14 cellular contexts compared by ENCODE assay signal in the genomic region with DNA sequence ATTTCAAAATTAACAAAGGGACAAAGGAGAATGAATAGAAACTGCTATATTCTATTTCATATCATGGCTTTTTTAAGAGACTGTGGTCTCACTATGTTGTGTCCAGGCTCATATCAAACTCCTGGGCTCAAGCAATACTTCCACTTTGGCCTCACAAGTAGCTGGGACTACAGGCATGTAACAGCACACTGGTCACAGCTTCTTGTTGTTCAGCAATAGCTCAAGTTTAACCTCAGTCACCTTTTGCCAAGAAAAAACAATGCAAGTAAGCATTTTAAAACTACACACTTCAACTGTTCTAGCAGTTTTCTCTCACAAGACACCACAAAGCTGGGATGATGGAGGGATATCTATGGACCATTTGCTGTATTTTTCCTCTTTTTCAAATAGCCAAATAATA.
"Had no signal": no experiment of that assay in that cellular context is flagged by ENCODE, and none has a peak within 500 bp of the region (broad histone marks: within the 10 kb centered on the region; RNA-seq: fewer than 3 reads in every experiment).

No MANE protein-coding gene starts in this region.

- H3K27me3 Mint-ChIP-seq: activated CD4-positive, alpha-beta T cell treated with anti-CD3 and anti-CD28 coated beads, Interleukin-2, amount 10 ng/mL, durations not matched to agents 7 days and 5 days had no signal

- H3K36me3 ChIP-seq: thyroid gland, uterus had no signal

- H3K27me3 ChIP-seq: thyroid gland, uterus had no signal

- H3K4me1 ChIP-seq: thyroid gland, uterus had no signal

- H3K4me3 Mint-ChIP-seq: activated CD4-positive, alpha-beta T cell treated with anti-CD3 and anti-CD28 coated beads, Interleukin-2, amount 10 ng/mL, durations not matched to agents 7 days and 5 days; neural crest cell; WTC11 had no signal

- DNase-seq: activated CD4-positive, alpha-beta T cell treated with anti-CD3 and anti-CD28 coated beads, Interleukin-2, amount 10 ng/mL, durations not matched to agents 7 days and 5 days; activated gamma-delta T cell; foreskin melanocyte; mesendoderm; stimulated activated CD4-positive, alpha-beta T cell treated with anti-CD3 and anti-CD28 coated beads, Interleukin-1b, Interleukin-23, amount 100 ng/mL, for 48 hours; T-helper 2 cell; thyroid gland; uterus had no signal

- H3K9me3 Mint-ChIP-seq: activated CD4-positive, alpha-beta T cell treated with anti-CD3 and anti-CD28 coated beads, Interleukin-2, amount 10 ng/mL, durations not matched to agents 7 days and 5 days; neural crest cell; WTC11 had no signal

- H3K27ac Mint-ChIP-seq: WTC11 had no signal

- H3K9me3 ChIP-seq: thyroid gland, uterus had no signal

- ATAC-seq: WTC11 had no signal

- H3K36me3 Mint-ChIP-seq: WTC11 had no signal

- FAIRE-seq: astrocyte, bronchial epithelial cell, TTC549 had no signal

- H3K27ac ChIP-seq: epithelial cell of prostate, thyroid gland, uterus had no signal

- H3K4me3 ChIP-seq: thyroid gland, uterus had no signal
